Comparison of ENCODE assay signal across 9 cellular contexts in the genomic region with DNA sequence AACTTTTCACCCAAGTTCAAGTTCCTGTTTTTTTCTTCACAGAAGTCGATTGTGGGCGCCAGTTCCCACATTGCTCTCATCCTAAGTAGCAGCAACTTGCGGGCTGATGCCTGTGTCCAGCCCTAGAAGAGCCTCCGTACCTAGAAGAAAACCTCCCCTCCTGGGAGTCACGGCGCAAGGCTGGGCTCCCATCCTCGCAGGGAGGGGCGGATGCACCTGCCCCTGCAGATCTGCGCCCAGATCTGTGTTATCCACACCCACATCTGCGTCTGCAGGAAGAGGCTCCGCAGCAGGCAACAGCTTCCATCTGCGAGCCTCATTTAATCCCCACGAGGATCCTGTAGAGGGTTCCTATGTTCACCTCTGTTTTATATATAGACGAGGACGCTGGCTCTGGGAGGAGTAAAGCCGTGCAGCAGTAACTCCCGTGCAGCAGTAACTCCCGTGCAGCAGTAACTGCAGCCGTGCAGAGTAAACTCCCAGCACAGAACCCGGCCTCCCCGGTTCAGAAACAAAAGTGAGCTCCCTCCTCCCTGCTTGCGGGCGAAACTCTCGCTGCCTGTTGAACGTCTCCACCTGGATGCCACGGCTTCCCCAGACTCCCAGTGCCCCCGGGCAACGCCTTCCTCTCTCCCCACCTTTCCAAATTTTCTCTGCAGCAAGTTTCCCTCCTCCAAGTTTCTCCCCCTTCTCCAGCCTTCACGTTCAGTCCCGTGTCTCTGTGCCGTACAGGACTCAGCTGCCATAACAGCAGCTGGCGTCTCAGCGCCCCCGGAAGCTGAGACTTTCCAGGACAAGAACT. TPM values are rescaled to one million over a fixed set of nuclear protein-coding genes. Genes with fewer than 3 reads are reported as not detected.
DNase-seq lines count a peak whose midpoint lies in the region; ATAC-seq and TF ChIP-seq lines count a peak whose summit lies in the region.
"Had no signal": no experiment of that assay in that cellular context is flagged by ENCODE, and none has a peak within 500 bp of the region (broad histone marks: within the 10 kb centered on the region; RNA-seq: fewer than 3 reads in every experiment).

No MANE protein-coding gene starts in this region.

- H3K4me3 ChIP-seq in neural progenitor cell, result peak overlapping the region; percentile 22

- peaks cover 18% of the 10 kb centered on the region for H3K4me1 Mint-ChIP-seq in neural progenitor cell

- TF ChIP-seq CTCF in neural progenitor cell (IDR thresholded peaks at IDR 0.05), result no peak

- no peaks in the 10 kb centered on the region for H3K9me3 ChIP-seq in neural progenitor cell (ENCODE audit: low read depth)

- H3K4me3 Mint-ChIP-seq in neural progenitor cell, result peak overlapping the region; percentile 73

- peaks cover 15% of the 10 kb centered on the region for H3K27me3 Mint-ChIP-seq in neural progenitor cell (ENCODE audit: insufficient read depth, low read depth)

- no peaks in the 10 kb centered on the region for H3K36me3 Mint-ChIP-seq in neural progenitor cell

- H3K9me3 Mint-ChIP-seq in neural progenitor cell, result no peaks in the 10 kb centered on the region

- no peaks in the 10 kb centered on the region for H4K20me1 ChIP-seq in neural progenitor cell (ENCODE audit: low read depth)

- peaks cover 6% of the 10 kb centered on the region for H3K4me1 ChIP-seq in neural progenitor cell

- H3K4me2 ChIP-seq in neural progenitor cell, result peak overlapping the region; percentile 57

- DNase-seq in NCI-H82 (lab: John Stamatoyannopoulos, UW) (peak; percentile 41), NCI-H82 treated with DMSO at 0.1 percent for 48 hours (lab: John Stamatoyannopoulos, UW; ENCODE audit: unreplicated experiment) (no peak), T-helper 1 cell (peak in 4 of 5 donors; percentile 14 to 52 (median 25)), neural progenitor cell (ENCODE audit: low spot score) (no peak), SK-N-DZ (ENCODE audit: low spot score) (no peak), ACHN (no peak)
- DNase-seq in central memory CD4-positive, alpha-beta T cell, result peak; percentile 44

- H3K9ac ChIP-seq in neural progenitor cell, result no peak overlapping the region

- H3K27me3 ChIP-seq in neural progenitor cell, result peaks cover 51% of the 10 kb centered on the region

- H3K27ac ChIP-seq in neural progenitor cell, result no peak overlapping the region

- H3K27ac Mint-ChIP-seq in neural progenitor cell, result no peak overlapping the region

- peak overlapping the region; percentile 50 for H2AFZ ChIP-seq in neural progenitor cell (replicated peaks)

- H3F3A ChIP-seq in neural progenitor cell (ENCODE audit: low read depth), result peaks cover 6% of the 10 kb centered on the region

- H3K36me3 ChIP-seq in neural progenitor cell, result no peaks in the 10 kb centered on the region

- no peaks in the 10 kb centered on the region for H3K79me2 ChIP-seq in neural progenitor cell (ENCODE audit: low read depth)

- no peak for ATAC-seq in GM21528 (IDR thresholded peaks at IDR 0.05; ENCODE audit: low FRiP score, unreplicated experiment)

- in situ Hi-C loops in ACHN (cut with HindIII; ENCODE audit: low pct_ligation_motif_present, low pct_unique_long_range_greater_than_20kb, low sequenced_read_pairs), result no loop called here

RNA-seq across cellular contexts. Expression of a gene that starts 23.5 kb away (rescaled TPM):
- total RNA-seq in neural progenitor cell (ENCODE audit: low replicate concordance), result not detected in 2 replicates
- polyA plus RNA-seq in SK-N-DZ (2014; cell fraction: cytosol; rRNA removed), result not detected in 2 replicates
- not detected in 2 replicates for polyA plus RNA-seq in SK-N-DZ (2014; cell fraction: nucleus; rRNA removed)

RNA-seq across cellular contexts. Expression of a gene that starts 27.1 kb away (rescaled TPM):
- 34.2 and 128 TPM in 2 replicates for total RNA-seq in neural progenitor cell (ENCODE audit: low replicate concordance)
- polyA plus RNA-seq in SK-N-DZ (2014; cell fraction: cytosol; rRNA removed), result 0.68 TPM in 1 of 2 replicates, not detected in the other
- not detected in 2 replicates for polyA plus RNA-seq in SK-N-DZ (2014; cell fraction: nucleus; rRNA removed)

RNA-seq across cellular contexts. Expression of a gene that starts 49.2 kb away (rescaled TPM):
- not detected in 2 replicates for total RNA-seq in neural progenitor cell (ENCODE audit: low replicate concordance)
- not detected in 2 replicates for polyA plus RNA-seq in SK-N-DZ (2014; cell fraction: cytosol; rRNA removed)
- not detected in 2 replicates for polyA plus RNA-seq in SK-N-DZ (2014; cell fraction: nucleus; rRNA removed)
- total RNA-seq: activated CD8-positive, alpha-beta memory T cell treated with anti-CD3 and anti-CD28 coated beads for 36 hours had no signal

Comparison
In these comparisons a context has a peak if more than half of its experiments do, and no peak if none do; other contexts are left out.
1. DNase-seq: peak in NCI-H82 (single experiment), T-helper 1 cell (4 of 5) and central memory CD4-positive, alpha-beta T cell (single experiment); none in NCI-H82 treated with DMSO at 0.1 percent for 48 hours (single experiment), neural progenitor cell (single experiment), SK-N-DZ (single experiment) and ACHN (single experiment).